ENCODE assay signal across 24 cellular contexts in the genomic region with DNA sequence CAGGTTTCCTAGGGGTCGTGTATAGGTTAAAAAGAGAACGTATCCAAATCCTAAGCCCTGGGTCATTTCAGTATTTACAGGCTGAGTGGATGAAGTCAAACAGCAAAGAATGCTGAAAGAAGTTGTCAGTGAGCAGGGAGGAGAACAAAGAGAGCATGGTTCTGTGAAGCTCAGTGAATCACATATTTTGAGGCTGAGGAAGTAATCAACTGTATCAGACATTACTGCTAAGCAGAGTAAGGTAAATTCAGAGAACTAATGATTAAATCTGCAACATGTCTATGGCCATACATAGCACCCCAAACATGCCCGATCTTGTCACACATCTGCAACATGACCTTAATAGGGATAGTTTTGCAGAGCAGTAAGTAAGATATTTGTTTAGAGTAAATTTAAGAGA.
DNase-seq lines count a peak whose midpoint lies in the region; ATAC-seq, FAIRE-seq and TF ChIP-seq lines count a peak whose summit lies in the region.
"Had no signal": no experiment of that assay in that cellular context is flagged by ENCODE, and none has a peak within 500 bp of the region (broad histone marks: within the 10 kb centered on the region; RNA-seq: fewer than 3 reads in every experiment).

No MANE protein-coding gene starts in this region.

- TF ChIP-seq RAD21 in H1 (IDR thresholded peaks at IDR 0.05 in 1 of 2, conservative IDR thresholded peaks at IDR 0.05 in 1 of 2; ENCODE audit: low read depth in 2 of 2, low read length in 2 of 2): no peak

- H3K56ac ChIP-seq in H1 (replicated peaks; ENCODE audit: insufficient read length, low read depth, low read length): no peak overlapping the region

- POLR2A ChIA-PET in H1 (lab: Charles Lee; ENCODE audit: partially characterized antibody): no interaction called here

- no peak overlapping the region for H3K27ac ChIP-seq in H1 (ENCODE audit: low read depth, low read length)
- H3K27ac ChIP-seq in neuronal stem cell (replicated peaks; ENCODE audit: low read length): no peak overlapping the region
- H3K27ac ChIP-seq in upper lobe of left lung: no peak overlapping the region
- H3K27ac ChIP-seq: BLaER1, GM23248, PC-9, RWPE1 had no signal

- no peak overlapping the region for H4K8ac ChIP-seq in H1 (ENCODE audit: extremely low read depth, insufficient read depth, low read length)
- no peak overlapping the region for H4K8ac ChIP-seq in neuronal stem cell (ENCODE audit: low read depth, low read length)

- H4K91ac ChIP-seq in H1 (replicated peaks; ENCODE audit: insufficient read length, low read length): no peak overlapping the region
- no peak overlapping the region for H4K91ac ChIP-seq in neuronal stem cell (ENCODE audit: low read depth, low read length, poor library complexity)

- FAIRE-seq in H1 (lab: Jason Lieb, UNC): no peak
- FAIRE-seq: GM12878 had no signal

- TF ChIP-seq EP300 in H1 (IDR thresholded peaks at IDR 0.05; ENCODE audit: borderline replicate concordance in 1 of 2, low read depth in 2 of 2, low read length in 2 of 2): no peak
- TF ChIP-seq EP300 in upper lobe of left lung (IDR thresholded peaks at IDR 0.05): no peak

- no peak overlapping the region for H2BK20ac ChIP-seq in H1 (ENCODE audit: low read length)

- H3K36me3 ChIP-seq in H1 (ENCODE audit: control insufficient read depth in 2 of 4, insufficient read depth in 4 of 4, low read length in 3 of 4) (no peaks in the 10 kb centered on the region), neuronal stem cell (replicated peaks in 1 of 2; ENCODE audit: control insufficient read depth in 2 of 2, insufficient read depth in 2 of 2, low read length in 2 of 2) (no peaks in the 10 kb centered on the region), upper lobe of left lung (no peaks in the 10 kb centered on the region)
- H3K36me3 ChIP-seq: BLaER1, MG63 had no signal

- no peak overlapping the region for H3K4me3 ChIP-seq in H1 (ENCODE audit: extremely low read depth in 1 of 4, insufficient read depth in 2 of 4, low read depth in 3 of 4, low read length in 4 of 4)
- H3K4me3 ChIP-seq in neuronal stem cell (ENCODE audit: low read length in 2 of 2): no peak overlapping the region
- no peak overlapping the region for H3K4me3 ChIP-seq in upper lobe of left lung
- H3K4me3 ChIP-seq: BLaER1, GM12878, GM23248, MG63, PC-9 had no signal

- H2BK15ac ChIP-seq in H1 (ENCODE audit: low read length) (no peak overlapping the region), neuronal stem cell (ENCODE audit: low read length) (no peak overlapping the region)

- TF ChIP-seq CTCF in H1 (IDR thresholded peaks at IDR 0.05; ENCODE audit: control extremely low read depth in 1 of 3, insufficient read depth in 1 of 3, low read depth in 1 of 3, low read length in 3 of 3) (no peak), upper lobe of left lung (IDR thresholded peaks at IDR 0.05) (no peak)

- H3K23ac ChIP-seq in H1 (ENCODE audit: insufficient read length) (no peak overlapping the region), neuronal stem cell (ENCODE audit: low read depth, low read length, poor library complexity) (no peak overlapping the region)

- H4K5ac ChIP-seq in H1 (ENCODE audit: insufficient read length, low read depth, low read length): no peak overlapping the region

- WGBS in H1 (ENCODE audit: extremely low coverage in 1 of 2, insufficient coverage in 1 of 2, insufficient read length in 1 of 2, insufficient replicate concordance in 2 of 2, low coverage in 1 of 2, low lambda C conversion rate in 2 of 2, missing lambda C conversion rate in 1 of 2), 2 experiments: 92% methylated on average over 3 of the region's 3 CpGs; no CpG with 5 or more reads in 1 of the 2 experiments
- no CpG with 5 or more reads among the region's 3 CpGs for WGBS in neuronal stem cell (ENCODE audit: extremely low coverage in 2 of 2, insufficient read length in 2 of 2, insufficient replicate concordance in 1 of 2), 2 donors
- WGBS in upper lobe of left lung, 2 donors: 54 to 72% methylated on average over 3 of the region's 3 CpGs

- H2AK5ac ChIP-seq in H1 (ENCODE audit: low read depth, low read length): no peak overlapping the region
- H2AK5ac ChIP-seq in neuronal stem cell (ENCODE audit: low read depth, low read length): no peak overlapping the region

- H2BK12ac ChIP-seq in H1 (ENCODE audit: low read depth, low read length) (no peak overlapping the region), neuronal stem cell (ENCODE audit: low read length) (no peak overlapping the region)

- H4K20me1 ChIP-seq in H1 (replicated peaks in 1 of 2; ENCODE audit: control insufficient read depth in 1 of 2, insufficient read depth in 2 of 2, low read length in 2 of 2): no peaks in the 10 kb centered on the region
- H4K20me1 ChIP-seq: BLaER1 had no signal

- no peaks in the 10 kb centered on the region for H3K27me3 ChIP-seq in H1 (replicated peaks in 1 of 4; ENCODE audit: control insufficient read depth in 3 of 4, extremely low read depth in 1 of 4, insufficient read depth in 3 of 4, low read length in 3 of 4)
- no peaks in the 10 kb centered on the region for H3K27me3 ChIP-seq in neuronal stem cell (ENCODE audit: control insufficient read depth in 3 of 3, insufficient read depth in 3 of 3, low read depth in 1 of 3, low read length in 3 of 3)
- H3K27me3 ChIP-seq in upper lobe of left lung: no peaks in the 10 kb centered on the region
- H3K27me3 ChIP-seq: BLaER1, MG63 had no signal

- H2BK5ac ChIP-seq in H1 (ENCODE audit: low read depth, low read length) (no peak overlapping the region), neuronal stem cell (ENCODE audit: low read length) (no peak overlapping the region)

- no peak overlapping the region for H3K14ac ChIP-seq in H1 (ENCODE audit: insufficient read length)
- H3K14ac ChIP-seq in neuronal stem cell (ENCODE audit: low read length): no peak overlapping the region

- DNase-seq in HT1080 (ENCODE audit: low read depth): peak; percentile 15
- DNase-seq in H1 (ENCODE audit: low read depth in 1 of 2, low spot score in 2 of 2): no peak
- DNase-seq in kidney tubule cell (ENCODE audit: low spot score): peak; percentile 9
- no peak for DNase-seq in neuronal stem cell (ENCODE audit: low spot score)
- no peak for DNase-seq in NCI-H774 (lab: John Stamatoyannopoulos, UW)
- DNase-seq in upper lobe of left lung: no peak
- no peak for DNase-seq in amygdala (lab: John Stamatoyannopoulos, UW)
- DNase-seq: ACHN; Caco-2; CD4-positive, alpha-beta T cell; DMS 273 treated with DMSO at 0.1 percent for 48 hours; DMS79 treated with DMSO at 0.1 percent for 48 hours; GM23248; Kasumi-1; MG63; NCI-H1417; NCI-H1694 treated with DMSO at 0.1 percent for 48 hours; PC-9; SIG-M5 had no signal

- TF ChIP-seq POLR2A in H1 (IDR thresholded peaks at IDR 0.05; ENCODE audit: control extremely low read depth in 1 of 2, low read depth in 2 of 2, low read length in 2 of 2) (no peak), upper lobe of left lung (IDR thresholded peaks at IDR 0.05) (no peak)

- no peak for ATAC-seq in upper lobe of left lung (ENCODE audit: low FRiP score in 2 of 2)
- ATAC-seq in GM21526 (IDR thresholded peaks at IDR 0.05; ENCODE audit: low FRiP score, unreplicated experiment): no peak
- ATAC-seq: GM12878, SK-N-SH treated with all-trans-retinoic acid at 6 μM for 48 hours had no signal

- H3K18ac ChIP-seq in H1 (ENCODE audit: extremely low read depth, low read length) (no peak overlapping the region), neuronal stem cell (ENCODE audit: low read length) (no peak overlapping the region)

- H3K9me3 ChIP-seq in H1 (ENCODE audit: insufficient read depth in 2 of 2, low read depth in 1 of 2, low read length in 1 of 2) (no peaks in the 10 kb centered on the region), neuronal stem cell (replicated peaks in 1 of 2; ENCODE audit: control insufficient read depth in 2 of 2, insufficient read depth in 1 of 2, low read depth in 1 of 2, low read length in 2 of 2) (no peaks in the 10 kb centered on the region), upper lobe of left lung (no peaks in the 10 kb centered on the region)
- H3K9me3 ChIP-seq: BLaER1, Caco-2, MG63 had no signal

- H2AFZ ChIP-seq in H1 (ENCODE audit: low read length) (peak overlapping the region; percentile 55; the same call in 1 of the 2 replicates), neuronal stem cell (ENCODE audit: low read length) (peak overlapping the region; percentile 82)
- H2AFZ ChIP-seq: GM23248, PC-9 had no signal

- H3K4ac ChIP-seq in H1 (replicated peaks; ENCODE audit: insufficient read length, low read depth, low read length) (no peak overlapping the region), neuronal stem cell (ENCODE audit: low read length) (no peak overlapping the region)

- H3K4me1 ChIP-seq in H1 (replicated peaks in 1 of 4; ENCODE audit: control insufficient read depth in 3 of 4, insufficient read depth in 4 of 4, low read length in 3 of 4): no peaks in the 10 kb centered on the region
- peaks cover 3 to 4% of the 10 kb centered on the region in 2 donors for H3K4me1 ChIP-seq in neuronal stem cell (ENCODE audit: control insufficient read depth in 2 of 2, insufficient read depth in 1 of 2, low read depth in 1 of 2, low read length in 2 of 2)
- no peaks in the 10 kb centered on the region for H3K4me1 ChIP-seq in upper lobe of left lung
- H3K4me1 ChIP-seq: BLaER1, Caco-2 had no signal

- no peaks in the 10 kb centered on the region for H3K79me1 ChIP-seq in H1 (ENCODE audit: low read depth, low read length)
- no peaks in the 10 kb centered on the region for H3K79me1 ChIP-seq in neuronal stem cell (ENCODE audit: low read depth, low read length)

- no peak overlapping the region for H3K9ac ChIP-seq in H1 (replicated peaks in 1 of 4; ENCODE audit: extremely low read depth in 1 of 4, low read depth in 3 of 4, low read length in 3 of 4)
- no peak overlapping the region for H3K9ac ChIP-seq in neuronal stem cell (ENCODE audit: low read depth, low read length, poor library complexity)
- H3K9ac ChIP-seq: BLaER1, GM23248 had no signal

- H3K4me2 ChIP-seq in H1 (ENCODE audit: insufficient read depth in 1 of 2, low read depth in 2 of 2, low read length in 2 of 2) (no peak overlapping the region), neuronal stem cell (ENCODE audit: insufficient read depth, low read length, poor library complexity, severe bottlenecking) (no peak overlapping the region)
- H3K4me2 ChIP-seq: BLaER1, PC-9 had no signal

- CTCF ChIA-PET in H1 (lab: Charles Lee; ENCODE audit: partially characterized antibody): no interaction called here

- H3K23me2 ChIP-seq in H1 (ENCODE audit: low read depth, low read length): no peaks in the 10 kb centered on the region

- H3K79me2 ChIP-seq in H1 (ENCODE audit: control insufficient read depth in 1 of 2, insufficient read depth in 2 of 2, low read length in 2 of 2): no peaks in the 10 kb centered on the region

- H2BK120ac ChIP-seq in H1 (replicated peaks; ENCODE audit: low read depth, low read length) (no peak overlapping the region), neuronal stem cell (ENCODE audit: low read depth, low read length) (no peak overlapping the region)

Comparison
In these comparisons a context has a peak if more than half of its experiments do, and no peak if none do; other contexts are left out.
1. DNase-seq: peak in HT1080 (single experiment) and kidney tubule cell (single experiment); none in H1 (0 of 2), neuronal stem cell (single experiment), NCI-H774 (single experiment), upper lobe of left lung (0 of 2) and amygdala (0 of 56).